ENCODE assay signal across 9 cellular contexts in the genomic region with DNA sequence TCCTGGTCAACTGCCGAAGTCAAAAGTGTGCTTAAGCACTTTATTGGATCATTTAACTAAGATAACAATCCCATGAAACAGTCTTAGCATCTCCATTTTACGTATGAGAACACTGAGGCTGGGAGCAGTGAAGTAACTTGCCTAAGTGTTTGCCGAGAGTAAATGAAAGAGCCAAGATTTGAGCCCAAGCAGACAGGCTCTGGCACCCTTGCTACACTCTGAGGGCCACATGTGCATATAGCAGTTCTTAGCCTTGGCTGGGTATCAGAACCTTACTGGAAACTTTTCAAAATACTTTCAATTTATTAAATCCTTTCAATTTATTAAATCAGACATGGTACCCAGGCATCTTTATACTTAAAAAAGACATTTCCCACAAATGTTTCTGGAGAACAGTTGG.
DNase-seq lines count a peak whose midpoint lies in the region; ATAC-seq and TF ChIP-seq lines count a peak whose summit lies in the region.
"Had no signal": no experiment of that assay in that cellular context is flagged by ENCODE, and none has a peak within 500 bp of the region (broad histone marks: within the 10 kb centered on the region; RNA-seq: fewer than 3 reads in every experiment).

No MANE protein-coding gene starts in this region.

- H3K36me3 Mint-ChIP-seq in endodermal cell (ENCODE audit: low read depth), result no peaks in the 10 kb centered on the region

- H3K4me3 Mint-ChIP-seq in endodermal cell, result no peak overlapping the region
- H3K4me3 Mint-ChIP-seq: neural crest cell had no signal

- DNase-seq in Right ventricle myocardium inferior (ENCODE audit: missing footprints) (no peak), Right ventricle myocardium superior (no peak), MM.1S (no peak), endodermal cell (no peak), thoracic aorta (ENCODE audit: low spot score) (no peak), GM13977 (ENCODE audit: low spot score) (no peak), GM23248 (no peak)

- peak overlapping the region; percentile 53; the same call in 1 of the 2 replicates for H3K4me3 ChIP-seq in MM.1S (ENCODE audit: low read length)
- H3K4me3 ChIP-seq in endodermal cell (ENCODE audit: low read length), result peak overlapping the region; percentile 31
- H3K4me3 ChIP-seq in thoracic aorta, result peak overlapping the region; percentile 44
- H3K4me3 ChIP-seq in GM23248, result no peak overlapping the region

- H3K27ac Mint-ChIP-seq in endodermal cell, result no peak overlapping the region

- H3K9me3 ChIP-seq in MM.1S (replicated peaks; ENCODE audit: insufficient read depth, low read length) (no peaks in the 10 kb centered on the region), endodermal cell (ENCODE audit: control insufficient read depth, low read length) (peaks cover 6% of the 10 kb centered on the region), thoracic aorta (no peaks in the 10 kb centered on the region), GM23248 (ENCODE audit: low read depth) (no peaks in the 10 kb centered on the region)

- H3K9ac ChIP-seq in MM.1S (ENCODE audit: low read length) (no peak overlapping the region), endodermal cell (ENCODE audit: extremely low read depth, low read length, poor library complexity, severe bottlenecking) (no peak overlapping the region), GM23248 (no peak overlapping the region)

- peaks cover 35% of the 10 kb centered on the region for H3K4me1 Mint-ChIP-seq in endodermal cell
- H3K4me1 Mint-ChIP-seq: neural crest cell had no signal

- in situ Hi-C loops in GM13977 (cut with MboI; ENCODE audit: low pct_unique_long_range_greater_than_20kb, low sequenced_read_pairs, unreplicated experiment) (no loop called here), GM23248 (cut with MboI) (no loop called here)

- no peak for TF ChIP-seq CTCF in MM.1S (IDR thresholded peaks at IDR 0.05; ENCODE audit: low read length)
- TF ChIP-seq CTCF in endodermal cell (conservative IDR thresholded peaks at IDR 0.05), result no peak
- TF ChIP-seq CTCF in thoracic aorta (IDR thresholded peaks at IDR 0.05), result no peak
- no peak for TF ChIP-seq CTCF in GM13977 (IDR thresholded peaks at IDR 0.05; ENCODE audit: extremely low read depth, insufficient read depth, missing control alignments)

- no peaks in the 10 kb centered on the region for H3K79me2 ChIP-seq in MM.1S (ENCODE audit: low read length)
- no peaks in the 10 kb centered on the region for H3K79me2 ChIP-seq in GM23248 (ENCODE audit: insufficient read depth)

- H3K9me2 ChIP-seq in MM.1S (replicated peaks; ENCODE audit: insufficient read depth, low read length) (no peaks in the 10 kb centered on the region), GM23248 (ENCODE audit: insufficient read depth) (no peaks in the 10 kb centered on the region)

- peaks cover 19% of the 10 kb centered on the region for H3F3A ChIP-seq in MM.1S (ENCODE audit: insufficient read depth, low read length)
- no peaks in the 10 kb centered on the region for H3F3A ChIP-seq in GM23248 (ENCODE audit: insufficient read depth)

- ATAC-seq in Right ventricle myocardium inferior, result peak; percentile 36
- ATAC-seq in Right ventricle myocardium superior (ENCODE audit: poor library complexity), result no peak
- no peak for ATAC-seq in thoracic aorta (ENCODE audit: insufficient number of reproducible peaks, low FRiP score, low read depth)
- no peak for ATAC-seq in esophagus mucosa

- H3K27ac ChIP-seq in MM.1S (ENCODE audit: low read length) (peak overlapping the region; percentile 61; the same call in 1 of the 2 replicates), endodermal cell (ENCODE audit: low read depth, low read length) (no peak overlapping the region), thoracic aorta (peak overlapping the region; percentile 3 to 10), GM23248 (no peak overlapping the region)

- WGBS in endodermal cell (ENCODE audit: insufficient coverage in 1 of 2, insufficient read length in 1 of 2), 2 experiments, result 95 to 100% methylated on average over 3 of the region's 3 CpGs
- WGBS in GM23248 (ENCODE audit: low coverage in 1 of 2, low lambda C conversion rate in 2 of 2, missing lambda C conversion rate in 2 of 2), 2 experiments, result 56 to 61% methylated on average over 3 of the region's 3 CpGs

- no peaks in the 10 kb centered on the region for H3K9me3 Mint-ChIP-seq in endodermal cell
- H3K9me3 Mint-ChIP-seq: neural crest cell had no signal

- H2AFZ ChIP-seq in MM.1S (ENCODE audit: low read length) (no peak overlapping the region), GM23248 (no peak overlapping the region)

- H3K36me3 ChIP-seq in MM.1S (replicated peaks; ENCODE audit: insufficient read depth, low read length) (no peaks in the 10 kb centered on the region), endodermal cell (ENCODE audit: control insufficient read depth, insufficient read depth, low read length) (no peaks in the 10 kb centered on the region), thoracic aorta (no peaks in the 10 kb centered on the region), GM23248 (ENCODE audit: low read depth) (no peaks in the 10 kb centered on the region)

- intact Hi-C loops in Right ventricle myocardium inferior (cut with DNase I) (loop anchor here (10.0 kb wide), 1 partner anchor 228 kb away; the partner anchor contains the start of gene NR3C2), Right ventricle myocardium superior (cut with DNase I) (no loop called here)

- H3K27me3 ChIP-seq in MM.1S (replicated peaks; ENCODE audit: insufficient read depth, low read length) (no peaks in the 10 kb centered on the region), endodermal cell (ENCODE audit: control insufficient read depth, insufficient read depth, low read length, poor library complexity, severe bottlenecking) (no peaks in the 10 kb centered on the region), thoracic aorta (replicated peaks; ENCODE audit: insufficient read depth) (no peaks in the 10 kb centered on the region), GM23248 (replicated peaks; ENCODE audit: insufficient read depth) (no peaks in the 10 kb centered on the region)

- H3K4me1 ChIP-seq in MM.1S (ENCODE audit: low read length) (peaks cover 14% of the 10 kb centered on the region), endodermal cell (ENCODE audit: control insufficient read depth, insufficient read depth, low read length) (peaks cover 10% of the 10 kb centered on the region), thoracic aorta (ENCODE audit: control insufficient read depth in 1 of 2, low read depth in 2 of 2) (peaks cover 2 to 38% of the 10 kb centered on the region in 2 donors), GM23248 (ENCODE audit: insufficient read depth) (no peaks in the 10 kb centered on the region)

- peak overlapping the region; percentile 68; the same call in 1 of the 2 replicates for H3K4me2 ChIP-seq in MM.1S (ENCODE audit: low read depth, low read length)
- H3K4me2 ChIP-seq in GM23248 (ENCODE audit: unreplicated experiment), result no peak overlapping the region

- no peaks in the 10 kb centered on the region for H3K27me3 Mint-ChIP-seq in endodermal cell (ENCODE audit: insufficient read depth)

- no peaks in the 10 kb centered on the region for H4K20me1 ChIP-seq in MM.1S (ENCODE audit: insufficient read depth, low read length)
- no peaks in the 10 kb centered on the region for H4K20me1 ChIP-seq in GM23248 (ENCODE audit: insufficient read depth)

Comparison
In these comparisons a context has a peak if more than half of its experiments do, and no peak if none do; other contexts are left out.
1. H3K27ac ChIP-seq: peak in MM.1S (single experiment) and thoracic aorta (2 of 2); none in endodermal cell (single experiment) and GM23248 (single experiment).